ENCODE assay signal across 8 cellular contexts in genomic region chr22:21000215-21000986, GRCh38. TPM values are rescaled to one million over a fixed set of nuclear protein-coding genes. Genes with fewer than 3 reads are reported as not detected.
A peak's percentile ranks its signal among the peaks of the same experiment; 100 is the strongest.
DNase-seq lines count a peak whose midpoint lies in the region; ATAC-seq and TF ChIP-seq lines count a peak whose summit lies in the region.

No MANE protein-coding gene starts in this region.

- H3K27me3 ChIP-seq in gastroesophageal sphincter = no peaks in the 10 kb centered on the region

- peak overlapping the region; percentile 97 for H3K4me3 Mint-ChIP-seq in stimulated activated memory B cell treated with anti-CD40 and anti-IgM and Interleukin-4, amounts not matched to agents 10 μg/mL and 1 μg/mL and 100 μg/mL, for 72 hours

- peak overlapping the region; percentile 97 for H3K27ac Mint-ChIP-seq in stimulated activated memory B cell treated with anti-CD40 and anti-IgM and Interleukin-4, amounts not matched to agents 10 μg/mL and 1 μg/mL and 100 μg/mL, for 72 hours

- H3K4me3 ChIP-seq in gastroesophageal sphincter = peak overlapping the region; percentile 74 to 75

- TF ChIP-seq POLR2A in gastroesophageal sphincter (IDR thresholded peaks at IDR 0.05) = peak in 1 of 2 donors; percentile 1

- H3K9me3 ChIP-seq in gastroesophageal sphincter = no peaks in the 10 kb centered on the region

- H3K36me3 Mint-ChIP-seq in stimulated activated memory B cell treated with anti-CD40 and anti-IgM and Interleukin-4, amounts not matched to agents 10 μg/mL and 1 μg/mL and 100 μg/mL, for 72 hours = peaks cover 13% of the 10 kb centered on the region

- intact Hi-C loops in head of caudate nucleus (cut with DNase I) = loop anchor here (5.0 kb wide), 1 partner anchor 83 kb away; the partner anchor contains the start of gene CRKL

- no peak for TF ChIP-seq CTCF in VCaP (conservative IDR thresholded peaks at IDR 0.05)
- TF ChIP-seq CTCF in gastroesophageal sphincter (IDR thresholded peaks at IDR 0.05) = no peak

- H3K4me1 ChIP-seq in gastroesophageal sphincter = peaks cover 0 to 51% (median 25%) of the 10 kb centered on the region in 3 donors

- ATAC-seq in gastroesophageal sphincter = no peak
- no peak for ATAC-seq in stimulated activated memory B cell treated with anti-CD40 and anti-IgM and Interleukin-4, amounts not matched to agents 10 μg/mL and 1 μg/mL and 100 μg/mL, for 72 hours

- no peaks in the 10 kb centered on the region for H3K9me3 Mint-ChIP-seq in stimulated activated memory B cell treated with anti-CD40 and anti-IgM and Interleukin-4, amounts not matched to agents 10 μg/mL and 1 μg/mL and 100 μg/mL, for 72 hours

- H3K27me3 Mint-ChIP-seq in stimulated activated memory B cell treated with anti-CD40 and anti-IgM and Interleukin-4, amounts not matched to agents 10 μg/mL and 1 μg/mL and 100 μg/mL, for 72 hours = no peaks in the 10 kb centered on the region

- DNase-seq in NCI-H146 (lab: John Stamatoyannopoulos, UW) = peak; percentile 42
- no peak for DNase-seq in NCI-H146 treated with DMSO at 0.1 percent for 48 hours (lab: John Stamatoyannopoulos, UW; ENCODE audit: unreplicated experiment)
- DNase-seq in cerebellum (ENCODE audit: low spot score) = no peak
- DNase-seq in activated effector memory CD4-positive, alpha-beta T cell treated with anti-CD3 and anti-CD28 coated beads, Interleukin-2, amount 50 U/mL, for 16 hours = no peak
- no peak for DNase-seq in head of caudate nucleus

- peak overlapping the region; percentile 99 for H3K27ac ChIP-seq in VCaP
- H3K27ac ChIP-seq in gastroesophageal sphincter = peak overlapping the region; percentile 93 to 98 (median 96)

- TF ChIP-seq EP300 in gastroesophageal sphincter (IDR thresholded peaks at IDR 0.05) = no peak

- H3K4me1 Mint-ChIP-seq in stimulated activated memory B cell treated with anti-CD40 and anti-IgM and Interleukin-4, amounts not matched to agents 10 μg/mL and 1 μg/mL and 100 μg/mL, for 72 hours = peaks cover 40% of the 10 kb centered on the region

- WGBS in gastroesophageal sphincter (ENCODE audit: low coverage in 1 of 2), 2 donors = 41% methylated on average over 6 of the region's 21 CpGs; no CpG with 5 or more reads in 1 of the 2 donors

- H3K36me3 ChIP-seq in gastroesophageal sphincter = peaks cover 0 to 51% of the 10 kb centered on the region in 2 donors

RNA-seq across cellular contexts. Expression of gene THAP7, which starts 1.5 kb away (rescaled TPM):
- total RNA-seq in gastroesophageal sphincter = 10 to 100 TPM; 38.5 to 49.0 (median 42.5) TPM
- 14.3 TPM for total RNA-seq in cerebellum

RNA-seq across cellular contexts. Expression of gene P2RX6, which starts 14.6 kb away (rescaled TPM):
- total RNA-seq in gastroesophageal sphincter = under 1 TPM in 3 of 4 donors, not detected in 1; 0.35 to 0.47 (median 0.40) TPM
- 0.36 TPM for total RNA-seq in cerebellum

RNA-seq across cellular contexts. Expression of gene LZTR1, which starts 18.3 kb away (rescaled TPM):
- total RNA-seq in gastroesophageal sphincter (10 to 100 TPM; 45.4 to 63.0 (median 53.4) TPM), cerebellum (58.8 TPM)

RNA-seq across cellular contexts. Expression of gene SLC7A4, which starts 32.0 kb away (rescaled TPM):
- total RNA-seq in gastroesophageal sphincter = 1 to 10 TPM in 1 of 4 donors, under 1 TPM in 3; 0.23 to 1.2 (median 0.37) TPM
- total RNA-seq in cerebellum = 2.0 TPM

RNA-seq across cellular contexts. Expression of gene AIFM3, which starts 33.3 kb away (rescaled TPM):
- 1 to 10 TPM in 2 of 4 donors, under 1 TPM in 1, not detected in 1; 0.27 to 3.2 (median 2.0) TPM for total RNA-seq in gastroesophageal sphincter
- 6.4 TPM for total RNA-seq in cerebellum
